ENCODE assay signal across 8 cellular contexts in the genomic region with DNA sequence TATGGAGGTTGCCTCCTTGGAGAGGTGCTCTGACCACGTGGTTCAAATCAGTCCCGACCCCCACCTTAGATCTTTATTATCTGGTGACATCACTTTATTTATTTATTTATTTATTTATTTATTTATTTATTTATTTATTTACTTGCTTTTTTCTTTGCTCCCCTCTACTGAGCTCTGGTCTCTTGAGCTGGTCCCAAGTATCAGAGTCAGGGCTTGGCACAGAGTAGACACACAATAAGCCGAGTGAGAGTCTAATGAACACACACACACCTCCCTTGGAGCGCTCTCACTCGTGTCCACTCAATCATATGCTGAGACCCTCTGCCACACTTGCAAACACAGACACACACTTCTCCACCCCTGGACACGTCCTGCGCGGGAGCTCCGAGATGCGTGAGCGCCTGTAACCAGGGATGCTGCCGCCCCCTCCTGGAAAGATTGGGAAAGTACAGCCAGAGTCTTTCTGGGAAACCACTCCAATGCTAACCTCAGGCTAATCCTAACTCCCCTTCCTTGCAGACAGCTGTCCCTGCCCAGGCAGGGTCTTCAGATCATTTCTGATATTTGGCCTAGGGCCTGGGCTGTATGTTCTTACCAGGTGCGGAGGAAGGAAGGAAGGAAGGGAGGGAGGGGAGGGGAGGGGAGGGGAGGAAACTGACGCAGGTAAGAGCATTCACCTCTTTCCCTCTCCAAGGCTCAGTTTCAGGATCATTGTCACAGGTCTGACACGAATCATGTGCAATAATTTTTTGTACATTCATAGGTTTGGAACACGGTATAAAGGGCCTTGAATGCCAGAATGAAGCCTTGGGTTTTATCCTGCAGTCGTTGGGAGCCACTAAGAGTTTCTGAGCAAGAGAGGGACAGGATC.
DNase-seq lines count a peak whose midpoint lies in the region; ATAC-seq and TF ChIP-seq lines count a peak whose summit lies in the region.

No MANE protein-coding gene starts in this region.

- DNase-seq in AG09309 (ENCODE audit: low read depth) (no peak), GM19240 (ENCODE audit: insufficient read length, low spot score) (peak; percentile 63), NCI-H446 treated with DMSO at 0.1 percent for 48 hours (lab: John Stamatoyannopoulos, UW) (peak; percentile 10), dermis microvascular lymphatic vessel endothelial cell (ENCODE audit: low read depth in 2 of 2) (peak; percentile 24 to 54), lung microvascular endothelial cell (ENCODE audit: low read depth in 2 of 2) (peak; percentile 62 to 72)
- peak; percentile 64 to 66 for DNase-seq in activated CD4-positive, alpha-beta T cell treated with anti-CD3 and anti-CD28 coated beads, Interleukin-2, amount 50 U/mL, for 4 hours
- DNase-seq in stimulated activated CD8-positive, alpha-beta memory T cell treated with anti-CD3 and anti-CD28 coated beads, Interleukin-12 subunit alpha, Interleukin-12 subunit beta, amount 100 ng/mL, for 4 hours (ENCODE audit: low read depth) = peak; percentile 37

- TF ChIP-seq CTCF in AG09309 (IDR thresholded peaks at IDR 0.05; ENCODE audit: control insufficient read depth, insufficient read depth, low read depth, low read length, missing control alignments) = peak; percentile 96

- H3K4me3 ChIP-seq in AG09309 (ENCODE audit: control insufficient read depth, low read depth, low read length) = no peak overlapping the region

- no peak for ATAC-seq in HG03520 (IDR thresholded peaks at IDR 0.05; ENCODE audit: unreplicated experiment)
